In the genomic region with DNA sequence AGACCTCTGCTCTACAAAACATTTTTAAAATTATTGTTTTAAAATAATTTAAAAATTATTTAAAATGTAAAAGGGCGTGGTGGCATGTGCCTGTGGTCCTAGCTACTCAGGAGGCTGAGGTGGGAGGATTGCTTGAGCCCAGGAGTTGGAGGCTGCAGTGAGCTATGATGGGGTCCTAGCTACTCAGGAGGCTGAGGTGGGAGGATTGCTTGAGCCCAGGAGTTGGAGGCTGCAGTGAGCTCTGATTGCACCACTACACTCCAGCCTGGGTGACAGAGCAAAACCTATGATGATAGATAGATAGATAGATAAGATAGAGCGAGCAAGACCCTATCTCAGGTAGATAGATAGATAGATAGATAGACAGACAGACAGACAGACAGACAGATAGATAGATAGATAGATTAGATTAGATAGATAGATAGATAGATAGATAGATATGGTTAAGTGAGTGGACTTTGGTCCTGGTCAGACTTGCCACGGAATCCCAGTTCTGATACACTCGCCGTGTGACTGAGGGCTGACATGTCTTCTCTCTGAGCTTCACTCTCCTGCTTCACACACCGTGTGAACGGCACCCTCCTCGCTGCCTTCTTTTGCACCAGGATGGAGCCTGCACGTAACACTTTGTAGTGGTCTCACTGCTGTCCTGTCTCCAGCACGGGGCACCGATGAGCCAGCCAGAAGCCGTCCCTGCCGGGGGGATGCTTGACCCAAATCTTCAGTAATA, we compare ENCODE assay signal across 17 cellular contexts. TPM values are rescaled to one million over a fixed set of nuclear protein-coding genes. Genes with fewer than 3 reads are reported as not detected.
DNase-seq lines count a peak whose midpoint lies in the region; ATAC-seq, FAIRE-seq and TF ChIP-seq lines count a peak whose summit lies in the region.
"Not testable (repeated sequence)": the region's sequence is repeated elsewhere in the genome, so short reads cannot be mapped to it uniquely, and the experiment has no call there.
"Had no signal": no experiment of that assay in that cellular context is flagged by ENCODE, and none has a peak within 500 bp of the region (broad histone marks: within the 10 kb centered on the region; RNA-seq: fewer than 3 reads in every experiment).

No MANE protein-coding gene starts in this region.

- H3K4me2 ChIP-seq in A549, result peak overlapping the region; percentile 48
- peak overlapping the region; percentile 19 for H3K4me2 ChIP-seq in Loucy (ENCODE audit: low read depth, low read length, poor library complexity, severe bottlenecking)
- H3K4me2 ChIP-seq in astrocyte (ENCODE audit: low read length), result peak overlapping the region; percentile 6

- H3K4me1 ChIP-seq in A549 (peaks cover 35% of the 10 kb centered on the region), Loucy (ENCODE audit: insufficient read depth, low read length, poor library complexity, severe bottlenecking) (peaks cover 22% of the 10 kb centered on the region), astrocyte (ENCODE audit: insufficient read depth, low read length) (peaks cover 14% of the 10 kb centered on the region), endodermal cell (ENCODE audit: control insufficient read depth, insufficient read depth, low read length) (peaks cover 18% of the 10 kb centered on the region), rectal smooth muscle tissue (ENCODE audit: control insufficient read depth, insufficient read depth, low read length) (peaks cover 26% of the 10 kb centered on the region), tibial nerve (peaks cover 0 to 62% (median 38%) of the 10 kb centered on the region in 4 donors)

- H3K9me3 ChIP-seq in A549; Loucy (ENCODE audit: insufficient read depth, low read depth, low read length); astrocyte (ENCODE audit: insufficient read depth, low read depth, low read length); endodermal cell (ENCODE audit: control insufficient read depth, low read length); tibial nerve: not testable (repeated sequence)

- H3K9me2 ChIP-seq in Loucy (replicated peaks; ENCODE audit: low read depth, low read length), result not testable (repeated sequence)

- not testable (repeated sequence) for TF ChIP-seq RAD21 in A549 (conservative IDR thresholded peaks at IDR 0.05 in 1 of 2, IDR thresholded peaks at IDR 0.05 in 1 of 2)

- H3K4me3 Mint-ChIP-seq in astrocyte (ENCODE audit: unreplicated experiment); endodermal cell; natural killer cell: not testable (repeated sequence)

- H3K4me1 Mint-ChIP-seq in astrocyte (ENCODE audit: low read depth, unreplicated experiment) (peaks cover 35% of the 10 kb centered on the region), endodermal cell (peaks cover 35% of the 10 kb centered on the region), natural killer cell (peaks cover 49 to 58% of the 10 kb centered on the region in 2 donors)

- DNase-seq in A549 (ENCODE audit: low read depth in 1 of 2, low spot score in 1 of 2); astrocyte (ENCODE audit: low read depth); endodermal cell; natural killer cell; tibial nerve (ENCODE audit: low spot score in 2 of 2): not testable (repeated sequence)

- TF ChIP-seq POLR2A in A549 (IDR thresholded peaks at IDR 0.05; ENCODE audit: low read length); tibial nerve (IDR thresholded peaks at IDR 0.05): not testable (repeated sequence)

- peaks cover 20% of the 10 kb centered on the region for H4K20me1 ChIP-seq in Loucy (ENCODE audit: insufficient read depth, low read length, poor library complexity, severe bottlenecking)
- H4K20me1 ChIP-seq in astrocyte (ENCODE audit: insufficient read depth, low read length), result peaks cover 85% of the 10 kb centered on the region

- H3K36me3 ChIP-seq in Loucy (ENCODE audit: insufficient read depth, low read length); astrocyte (ENCODE audit: insufficient read depth, low read length); endodermal cell (ENCODE audit: control insufficient read depth, insufficient read depth, low read length); rectal smooth muscle tissue (ENCODE audit: control insufficient read depth, insufficient read depth, low read length); tibial nerve: not testable (repeated sequence)

- not testable (repeated sequence) for TF ChIP-seq CTCF in A549 (IDR thresholded peaks at IDR 0.05); Loucy (conservative IDR thresholded peaks at IDR 0.05; ENCODE audit: low read length); astrocyte (IDR thresholded peaks at IDR 0.05; ENCODE audit: insufficient read depth, low read depth, low read length); natural killer cell (IDR thresholded peaks at IDR 0.05); tibial nerve (IDR thresholded peaks at IDR 0.05)
- TF ChIP-seq CTCF in endodermal cell (conservative IDR thresholded peaks at IDR 0.05), result peak; percentile 14

- not testable (repeated sequence) for H3K27me3 Mint-ChIP-seq in astrocyte (ENCODE audit: low read depth, unreplicated experiment); endodermal cell (ENCODE audit: insufficient read depth); natural killer cell (ENCODE audit: low read depth in 2 of 2)

- not testable (repeated sequence) for H3K9me3 Mint-ChIP-seq in astrocyte (ENCODE audit: unreplicated experiment); endodermal cell; natural killer cell

- H3K4me3 ChIP-seq in A549; Loucy (ENCODE audit: low read length, poor library complexity, severe bottlenecking); astrocyte (ENCODE audit: insufficient read depth, low read depth, low read length); endodermal cell (ENCODE audit: low read length): not testable (repeated sequence)
- H3K4me3 ChIP-seq in rectal smooth muscle tissue (ENCODE audit: low read length), result peak overlapping the region; percentile 30
- H3K4me3 ChIP-seq in tibial nerve, result peak overlapping the region in 1 of 4 donors; percentile 19

- peak; percentile 68 for FAIRE-seq in A549 (lab: Jason Lieb, UNC)
- FAIRE-seq in astrocyte (lab: Jason Lieb, UNC), result not testable (repeated sequence)

- POLR2A ChIA-PET in A549 (lab: Yijun Ruan, JAX), result interaction anchor here (0.7 kb wide), 1 partner anchor 162 kb away, joined by 5 read pairs; no protein-coding TSS in a partner anchor

- not testable (repeated sequence) for H3K36me3 Mint-ChIP-seq in astrocyte (ENCODE audit: low read depth, unreplicated experiment); endodermal cell (ENCODE audit: low read depth); natural killer cell

- peak; percentile 31 to 51 for ATAC-seq in A549
- peak in 2 of 3 donors; percentile 26 to 31 for ATAC-seq in natural killer cell

- H3K9ac ChIP-seq in Loucy (ENCODE audit: low read depth, low read length, poor library complexity, severe bottlenecking); astrocyte (ENCODE audit: low read length); endodermal cell (ENCODE audit: extremely low read depth, low read length, poor library complexity, severe bottlenecking); rectal smooth muscle tissue (ENCODE audit: low read length): not testable (repeated sequence)

- H3K79me2 ChIP-seq in Loucy (ENCODE audit: insufficient read depth, low read length) (peaks cover 81% of the 10 kb centered on the region), astrocyte (ENCODE audit: insufficient read depth, low read length) (peaks cover 79% of the 10 kb centered on the region)

- intact Hi-C loops in natural killer cell (cut with micrococcal nuclease), result not testable (repeated sequence)

- H2AFZ ChIP-seq in Loucy (ENCODE audit: low read length); astrocyte (ENCODE audit: low read depth, low read length): not testable (repeated sequence)

- not testable (repeated sequence) for TF ChIP-seq EP300 in A549 (IDR thresholded peaks at IDR 0.05); tibial nerve (IDR thresholded peaks at IDR 0.05)

- not testable (repeated sequence) for H3F3A ChIP-seq in Loucy (ENCODE audit: low read depth)

- CTCF ChIA-PET in A549 (lab: Yijun Ruan, JAX), result interaction anchor here (0.7 to 4.2 kb wide), 15 partner anchors 8 to 740 kb away, joined by 3 to 23 read pairs (median 5); a partner anchor contains a TSS

- not testable (repeated sequence) for H3K27me3 ChIP-seq in Loucy (ENCODE audit: insufficient read depth, low read length, poor library complexity, severe bottlenecking); astrocyte (ENCODE audit: insufficient read depth, low read length); endodermal cell (ENCODE audit: control insufficient read depth, insufficient read depth, low read length, poor library complexity, severe bottlenecking); layer of hippocampus (ENCODE audit: control insufficient read depth, insufficient read depth, low read length); rectal smooth muscle tissue (ENCODE audit: control insufficient read depth, insufficient read depth, low read length); tibial nerve

- 77% methylated on average over 13 of the region's 13 CpGs for WGBS in A549 (ENCODE audit: missing lambda C conversion rate)
- WGBS in endodermal cell (ENCODE audit: insufficient coverage in 1 of 2, insufficient read length in 1 of 2), 2 experiments, result 79 to 80% methylated on average over 9 to 13 of the region's 13 CpGs
- 50 to 63% methylated on average over 13 of the region's 13 CpGs for WGBS in tibial nerve, 2 donors

- not testable (repeated sequence) for H3K27ac Mint-ChIP-seq in astrocyte (ENCODE audit: unreplicated experiment)
- H3K27ac Mint-ChIP-seq in endodermal cell, result peak overlapping the region; percentile 41
- H3K27ac Mint-ChIP-seq in natural killer cell, result peak overlapping the region in 1 of 2 donors; percentile 57

- H3K27ac ChIP-seq in A549, result peak overlapping the region in 1 of 2 experiments; percentile 53; a peak in 3 of 6 replicates
- not testable (repeated sequence) for H3K27ac ChIP-seq in astrocyte (ENCODE audit: low read depth, low read length)
- H3K27ac ChIP-seq in endodermal cell (ENCODE audit: low read depth, low read length), result peak overlapping the region; percentile 44
- H3K27ac ChIP-seq in layer of hippocampus (ENCODE audit: low read depth, low read length), result peak overlapping the region; percentile 88
- peak overlapping the region; percentile 88 for H3K27ac ChIP-seq in rectal smooth muscle tissue (ENCODE audit: low read depth, low read length)
- H3K27ac ChIP-seq in tibial nerve, result peak overlapping the region; percentile 63 to 96 (median 82)

RNA-seq across cellular contexts. Expression of a gene that starts 18.3 kb away (rescaled TPM):
- polyA plus RNA-seq in A549 (2011; rRNA removed) (37.9 and 42.9 TPM in 2 replicates), A549 (2017; fragmentation: RNase III; extraction: RNeasy Plus Mini Kit Qiagen cat#74134 plus additional on column Dnase treatment) (75.8 to 84.2 TPM (median 76.7 TPM) in 3 replicates)
- polyA plus RNA-seq in A549 (2012; cell fraction: cytosol; rRNA removed), result 105 and 115 TPM in 2 replicates
- 115 and 138 TPM in 2 replicates for polyA plus RNA-seq in A549 (2012; cell fraction: nucleus; rRNA removed)
- 68.7 and 73.7 TPM in 2 replicates for polyA minus RNA-seq in A549 (2011; rRNA and poly(A)+ RNA removed)
- total RNA-seq in astrocyte (48.0 and 51.1 TPM in 2 replicates), endodermal cell (10 to 100 TPM; 63.9 to 68.1 TPM), natural killer cell (10 to 100 TPM in 2 of 3 donors, 1 to 10 TPM in 1; 6.7 to 13.4 (median 11.8) TPM), tibial nerve (10 to 100 TPM; 22.9 to 45.1 (median 32.3) TPM)
- polyA plus RNA-seq in endodermal cell (2013, experiment 1 of 2), result 59.4 TPM
- 56.1 TPM for polyA plus RNA-seq in endodermal cell (2013, experiment 2 of 2)

RNA-seq across cellular contexts. Expression of a gene that starts 52.8 kb away (rescaled TPM):
- polyA plus RNA-seq in A549 (2011; rRNA removed) (0.90 and 1.1 TPM in 2 replicates), A549 (2017; fragmentation: RNase III; extraction: RNeasy Plus Mini Kit Qiagen cat#74134 plus additional on column Dnase treatment) (0.71 to 1.1 TPM (median 0.99 TPM) in 3 replicates)
- polyA plus RNA-seq in A549 (2012; cell fraction: cytosol; rRNA removed), result 1.1 and 1.5 TPM in 2 replicates
- polyA plus RNA-seq in A549 (2012; cell fraction: nucleus; rRNA removed), result 1.8 and 2.4 TPM in 2 replicates
- 0.44 and 0.54 TPM in 2 replicates for polyA minus RNA-seq in A549 (2011; rRNA and poly(A)+ RNA removed)
- total RNA-seq in astrocyte (not detected in 2 replicates), endodermal cell (under 1 TPM; 0.40 to 0.53 TPM), natural killer cell (not detected), tibial nerve (not detected)
- 0.71 TPM for polyA plus RNA-seq in endodermal cell (2013, experiment 1 of 2)
- polyA plus RNA-seq in endodermal cell (2013, experiment 2 of 2), result 1.2 TPM
- total RNA-seq: A172; activated CD4-positive, alpha-beta memory T cell treated with anti-CD3 and anti-CD28 coated beads for 36 hours; activated naive CD8-positive, alpha-beta T cell treated with anti-CD3 and anti-CD28 coated beads, Interleukin-2, amount 10 ng/mL, durations not matched to agents 7 days and 5 days; frontal cortex; H7; M059J; naive thymus-derived CD4-positive, alpha-beta T cell; pulmonary artery endothelial cell; Right ventricle myocardium inferior had no signal
- polyA plus RNA-seq: naive thymus-derived CD4-positive, alpha-beta T cell had no signal

RNA-seq across cellular contexts. Expression of a gene that starts 59.8 kb away (rescaled TPM):
- polyA plus RNA-seq in A549 (2011; rRNA removed) (0.06 and 0.08 TPM in 2 replicates), A549 (2017; fragmentation: RNase III; extraction: RNeasy Plus Mini Kit Qiagen cat#74134 plus additional on column Dnase treatment) (0.25 to 0.44 TPM (median 0.28 TPM) in 3 replicates)
- 0.05 and 0.08 TPM in 2 replicates for polyA plus RNA-seq in A549 (2012; cell fraction: cytosol; rRNA removed)
- 0.07 TPM in 1 of 2 replicates, not detected in the other for polyA plus RNA-seq in A549 (2012; cell fraction: nucleus; rRNA removed)
- polyA minus RNA-seq in A549 (2011; rRNA and poly(A)+ RNA removed), result 0.41 TPM in 1 of 2 replicates, not detected in the other
- total RNA-seq in astrocyte (not detected in 2 replicates), endodermal cell (under 1 TPM in 1 of 2 donors, not detected in 1; 0.29 TPM), natural killer cell (not detected), tibial nerve (1 to 10 TPM in 3 of 4 donors, under 1 TPM in 1; 0.90 to 3.1 (median 1.6) TPM)
- not detected for polyA plus RNA-seq in endodermal cell (2013, experiment 1 of 2)
- polyA plus RNA-seq in endodermal cell (2013, experiment 2 of 2), result not detected
- total RNA-seq: activated naive CD8-positive, alpha-beta T cell treated with anti-CD3 and anti-CD28 coated beads, Interleukin-2, amount 10 ng/mL, durations not matched to agents 7 days and 5 days; frontal cortex; naive thymus-derived CD4-positive, alpha-beta T cell; Right ventricle myocardium inferior had no signal
- polyA plus RNA-seq: naive thymus-derived CD4-positive, alpha-beta T cell had no signal
